15 cellular contexts compared by ENCODE assay signal in genomic region chr15:24856397-24857093, GRCh38.
DNase-seq lines count a peak whose midpoint lies in the region; ATAC-seq and TF ChIP-seq lines count a peak whose summit lies in the region.
"Had no signal": no experiment of that assay in that cellular context is flagged by ENCODE, and none has a peak within 500 bp of the region (broad histone marks: within the 10 kb centered on the region; RNA-seq: fewer than 3 reads in every experiment).

No MANE protein-coding gene starts in this region.

- no peaks in the 10 kb centered on the region for H3K79me2 ChIP-seq in PC-9 (ENCODE audit: low read depth)

- H3K27me3 ChIP-seq in AG04450 (ENCODE audit: control insufficient read depth, insufficient read depth, low read length) = no peaks in the 10 kb centered on the region
- no peaks in the 10 kb centered on the region for H3K27me3 ChIP-seq in heart left ventricle
- H3K27me3 ChIP-seq in muscle layer of duodenum (ENCODE audit: low read depth, low read length) = no peaks in the 10 kb centered on the region
- no peaks in the 10 kb centered on the region for H3K27me3 ChIP-seq in PC-9 (ENCODE audit: insufficient read depth, low read depth)

- H3K36me3 ChIP-seq in heart left ventricle = no peaks in the 10 kb centered on the region
- H3K36me3 ChIP-seq in muscle layer of duodenum (ENCODE audit: control insufficient read depth in 1 of 2, insufficient read depth in 2 of 2, low read length in 2 of 2) = no peaks in the 10 kb centered on the region
- no peaks in the 10 kb centered on the region for H3K36me3 ChIP-seq in PC-9 (ENCODE audit: low read depth)

- peak; percentile 67 for DNase-seq in AG04450 (ENCODE audit: low read depth, low spot score)
- DNase-seq in heart left ventricle = peak in 4 of 5 donors; percentile 46 to 80 (median 61)
- DNase-seq in PC-9 = no peak
- DNase-seq in AG20443 (ENCODE audit: low spot score) = no peak
- no peak for DNase-seq in NCI-H226
- DNase-seq: DMS79 treated with DMSO at 0.1 percent for 48 hours, NCI-H1092, NCI-H526, SHP77 treated with DMSO at 0.1 percent for 48 hours, trophoblast cell had no signal

- CTCF ChIA-PET in AG04450 (lab: Charles Lee) = no interaction called here
- CTCF ChIA-PET in PC-9 (lab: Charles Lee) = no interaction called here

- no peaks in the 10 kb centered on the region for H4K20me1 ChIP-seq in PC-9 (ENCODE audit: insufficient read depth)

- H3K9me3 ChIP-seq in AG04450 (ENCODE audit: control insufficient read depth, insufficient read depth, low read length) (peaks cover 4% of the 10 kb centered on the region), heart left ventricle (no peaks in the 10 kb centered on the region), muscle layer of duodenum (ENCODE audit: control insufficient read depth in 1 of 2, low read length in 2 of 2) (no peaks in the 10 kb centered on the region), PC-9 (ENCODE audit: insufficient read depth, low read depth) (no peaks in the 10 kb centered on the region)

- intact Hi-C loops in heart left ventricle (cut with DNase I) (no loop called here), PC-9 (cut with micrococcal nuclease; ENCODE audit: unreplicated experiment) (no loop called here)

- H3K27ac ChIP-seq in AG04450 (ENCODE audit: low read depth, low read length) = no peak overlapping the region
- H3K27ac ChIP-seq in heart left ventricle = peak overlapping the region in 7 of 12 donors; percentile 51 to 83 (median 67)
- H3K27ac ChIP-seq in muscle layer of duodenum (ENCODE audit: low read length) = no peak overlapping the region
- H3K27ac ChIP-seq in PC-9 = no peak overlapping the region
- H3K27ac ChIP-seq: VCaP had no signal

- no peak overlapping the region for H3K4me2 ChIP-seq in PC-9

- H3K4me3 ChIP-seq in AG04450 (ENCODE audit: low read depth, low read length) = peak overlapping the region; percentile 46
- peak overlapping the region in 10 of 12 donors; percentile 18 to 61 (median 44) for H3K4me3 ChIP-seq in heart left ventricle
- peak overlapping the region; percentile 1 to 30 for H3K4me3 ChIP-seq in muscle layer of duodenum (ENCODE audit: low read depth in 1 of 2, low read length in 2 of 2)
- H3K4me3 ChIP-seq in PC-9 = no peak overlapping the region

- BruUV-seq in PC-9 (replicated peaks; lab: Mats Ljungman, UMichigan) = no TSS peak

- no peaks in the 10 kb centered on the region for H3K4me1 ChIP-seq in heart left ventricle
- no peaks in the 10 kb centered on the region for H3K4me1 ChIP-seq in muscle layer of duodenum (ENCODE audit: control insufficient read depth in 1 of 2, insufficient read depth in 2 of 2, low read length in 2 of 2)
- no peaks in the 10 kb centered on the region for H3K4me1 ChIP-seq in PC-9 (replicated peaks; ENCODE audit: insufficient read depth)

- H2AFZ ChIP-seq in PC-9 = no peak overlapping the region

- TF ChIP-seq CTCF in AG04450 (IDR thresholded peaks at IDR 0.05; ENCODE audit: low read depth, low read length) = peak; percentile 39
- no peak for TF ChIP-seq CTCF in heart left ventricle (IDR thresholded peaks at IDR 0.05)
- no peak for TF ChIP-seq CTCF in PC-9 (conservative IDR thresholded peaks at IDR 0.05)

- no peaks in the 10 kb centered on the region for H3K9me2 ChIP-seq in PC-9 (ENCODE audit: insufficient read depth)

- WGBS in heart left ventricle, 4 donors = 39 to 47% (median 43%) methylated on average over 14 of the region's 14 CpGs

- TF ChIP-seq POLR2A in heart left ventricle (IDR thresholded peaks at IDR 0.05) = no peak

- POLR2A ChIA-PET in AG04450 (lab: Yijun Ruan, JAX) = interaction anchor here (0.6 kb wide), 1 partner anchor 100 kb away, joined by 7 read pairs; no protein-coding TSS in a partner anchor
- POLR2A ChIA-PET in PC-9 (lab: Charles Lee; ENCODE audit: unreplicated experiment) = no interaction called here

- no peaks in the 10 kb centered on the region for H3F3A ChIP-seq in PC-9 (ENCODE audit: insufficient read depth, low read depth)

- ATAC-seq in SK-N-SH treated with all-trans-retinoic acid at 6 μM for 48 hours = peak; percentile 43; the same call in 2 of the 3 replicates
- peak; percentile 84 to 85 (median 85) for ATAC-seq in heart left ventricle
- ATAC-seq in GM19324 (IDR thresholded peaks at IDR 0.05; ENCODE audit: low FRiP score, unreplicated experiment) = no peak
- ATAC-seq: left lobe of liver had no signal

TF ChIP-seq in SK-N-SH treated with all-trans-retinoic acid at 6 μM for 48 hours, 23 proteins besides CTCF, POLR2A, EP300 and RAD21:
- TF ChIP-seq ZNF565 (CRISPR knock-in tag; conservative IDR thresholded peaks at IDR 0.05; ENCODE audit: low read depth) = no peak
- no peak for TF ChIP-seq ESRRG (CRISPR knock-in tag; IDR thresholded peaks at IDR 0.05)
- TF ChIP-seq PPARA (CRISPR knock-in tag; IDR thresholded peaks at IDR 0.05; ENCODE audit: borderline replicate concordance) = no peak
- TF ChIP-seq TCF4 (CRISPR knock-in tag; IDR thresholded peaks at IDR 0.05; ENCODE audit: borderline replicate concordance) = no peak
TF ChIP-seq in SK-N-SH treated with all-trans-retinoic acid at 6 μM for 48 hours: peak in this region for 0.

Comparison
In these comparisons a context has a peak if more than half of its experiments do, and no peak if none do; other contexts are left out.
1. DNase-seq: peak in AG04450 (single experiment) and heart left ventricle (4 of 5); none in PC-9 (0 of 2), AG20443 (single experiment) and NCI-H226 (single experiment).
2. H3K27ac ChIP-seq: peak in heart left ventricle (7 of 12); none in AG04450 (single experiment), muscle layer of duodenum (single experiment) and PC-9 (single experiment).